ENCODE assay signal across 9 cellular contexts in genomic region chr19:39832341-39833083, GRCh38. TPM values are rescaled to one million over a fixed set of nuclear protein-coding genes. Genes with fewer than 3 reads are reported as not detected.
DNase-seq lines count a peak whose midpoint lies in the region; ATAC-seq and TF ChIP-seq lines count a peak whose summit lies in the region.
"Had no signal": no experiment of that assay in that cellular context is flagged by ENCODE, and none has a peak within 500 bp of the region (broad histone marks: within the 10 kb centered on the region; RNA-seq: fewer than 3 reads in every experiment).

No MANE protein-coding gene starts in this region.

- H3K27ac Mint-ChIP-seq in mesothelial cell of epicardium, result peak overlapping the region; percentile 91

- H3K27me3 Mint-ChIP-seq in mesothelial cell of epicardium (ENCODE audit: low read depth), result no peaks in the 10 kb centered on the region

- H3K4me3 ChIP-seq in cardiac fibroblast (replicated peaks in 1 of 2; ENCODE audit: low read depth in 2 of 2, low read length in 2 of 2), result peak overlapping the region; percentile 86 to 87
- H3K4me3 ChIP-seq in upper lobe of right lung, result peak overlapping the region; percentile 99

- no peaks in the 10 kb centered on the region for H3K27me3 ChIP-seq in upper lobe of right lung

- peaks cover 10% of the 10 kb centered on the region for H3K4me1 ChIP-seq in upper lobe of right lung

- peaks cover 72% of the 10 kb centered on the region for H3K36me3 ChIP-seq in upper lobe of right lung

- no peaks in the 10 kb centered on the region for H3K9me3 ChIP-seq in upper lobe of right lung

- peak overlapping the region; percentile 77 for H3K4me3 Mint-ChIP-seq in mesothelial cell of epicardium

- no peaks in the 10 kb centered on the region for H3K9me3 Mint-ChIP-seq in mesothelial cell of epicardium

- H3K27ac ChIP-seq in upper lobe of right lung, result peak overlapping the region; percentile 95

- intact Hi-C loops in cardiac septum (cut with DNase I) (loop anchor here (10.0 kb wide), 1 partner anchor 288 kb away; the partner anchor contains the start of gene EID2), left ventricle myocardium superior (cut with micrococcal nuclease) (no loop called here), upper lobe of right lung (cut with DNase I) (no loop called here)

- H3K36me3 Mint-ChIP-seq in mesothelial cell of epicardium, result peaks cover 37% of the 10 kb centered on the region

- TF ChIP-seq CTCF in cardiac fibroblast (IDR thresholded peaks at IDR 0.05; ENCODE audit: low read depth, low read length) (no peak), mesothelial cell of epicardium (IDR thresholded peaks at IDR 0.05; ENCODE audit: unreplicated experiment) (no peak), upper lobe of right lung (IDR thresholded peaks at IDR 0.05) (no peak)

- H3K4me1 Mint-ChIP-seq in mesothelial cell of epicardium, result peaks cover 18% of the 10 kb centered on the region

- DNase-seq in cardiac septum (ENCODE audit: low spot score) (peak; percentile 14), left ventricle myocardium superior (no peak), cardiac fibroblast (ENCODE audit: low read depth in 2 of 2) (no peak), mesothelial cell of epicardium (ENCODE audit: low spot score in 2 of 2, unreplicated experiment in 2 of 2) (no peak), upper lobe of right lung (no peak), MV-4-11 (lab: John Stamatoyannopoulos, UW) (no peak), DMS79 (lab: John Stamatoyannopoulos, UW) (no peak)
- no peak for DNase-seq in stimulated activated CD4-positive, alpha-beta T cell treated with anti-CD3 and anti-CD28 coated beads, Interleukin-2, amount 100 ng/mL, for 24 hours

- no peak for ATAC-seq in left ventricle myocardium superior
- ATAC-seq in upper lobe of right lung, result no peak

RNA-seq across cellular contexts. Expression of gene DYRK1B, which starts 1.4 kb away (rescaled TPM):
- total RNA-seq in cardiac septum (31.2 TPM), left ventricle myocardium superior (27.3 TPM), mesothelial cell of epicardium (54.0 to 60.2 TPM (median 54.7 TPM) in 3 replicates), upper lobe of right lung (16.7 TPM)

RNA-seq across cellular contexts. Expression of gene FBL, which starts 13.7 kb away (rescaled TPM):
- total RNA-seq in cardiac septum (64.8 TPM), left ventricle myocardium superior (57.3 TPM), mesothelial cell of epicardium (273 to 278 TPM (median 274 TPM) in 3 replicates), upper lobe of right lung (123 TPM)

RNA-seq across cellular contexts. Expression of gene LEUTX, which starts 53.9 kb away (rescaled TPM):
- not detected for total RNA-seq in cardiac septum
- not detected for total RNA-seq in left ventricle myocardium superior
- total RNA-seq in mesothelial cell of epicardium, result not detected in 3 replicates
- not detected for total RNA-seq in upper lobe of right lung
- total RNA-seq: M059J had no signal
